8 cellular contexts compared by ENCODE assay signal in the genomic region with DNA sequence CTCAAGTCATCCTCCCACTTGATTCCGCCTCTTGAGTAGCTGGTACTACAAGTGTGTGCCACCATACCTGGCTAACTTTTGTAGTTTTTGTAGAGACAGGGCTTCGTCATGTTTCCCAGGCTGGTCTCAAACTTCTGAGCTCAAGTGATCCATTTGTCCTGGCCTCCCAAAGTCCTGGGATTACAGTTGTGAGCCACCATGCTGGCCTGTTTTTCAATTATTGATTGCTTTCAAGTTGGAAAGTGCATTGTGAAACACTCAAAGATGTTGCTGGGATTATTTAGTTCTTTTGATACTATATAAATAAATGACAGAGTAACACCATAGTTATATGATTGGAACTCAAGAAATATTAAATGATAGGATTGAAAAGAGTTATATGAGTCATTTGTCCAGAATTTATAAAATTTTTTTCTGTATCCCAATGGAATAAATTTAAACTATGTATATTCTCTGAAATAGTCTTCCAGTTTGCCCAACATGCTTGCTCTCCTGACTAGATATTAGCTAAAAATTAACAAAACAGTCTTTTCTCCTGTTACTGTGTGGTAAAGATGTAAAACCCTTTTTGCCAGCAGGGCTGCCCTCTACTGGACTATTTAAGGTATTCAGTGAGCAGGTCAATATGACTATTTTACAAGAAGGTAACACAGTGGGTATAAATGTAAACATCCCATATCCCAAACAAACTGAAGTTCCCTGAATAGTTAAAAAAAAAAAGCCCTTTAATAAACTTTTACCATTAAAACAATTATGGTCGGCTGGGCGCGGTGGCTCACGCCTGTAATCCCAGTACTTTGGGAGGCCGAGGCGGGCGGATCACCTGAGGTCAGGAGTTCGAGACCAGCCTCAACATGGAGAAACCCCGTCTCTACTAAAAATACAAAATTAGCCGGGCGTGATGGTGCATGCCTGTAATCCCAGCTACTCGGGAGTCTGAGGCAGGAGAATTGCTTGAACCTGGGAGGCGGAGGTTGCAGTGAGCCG. TPM values are rescaled to one million over a fixed set of nuclear protein-coding genes. Genes with fewer than 3 reads are reported as not detected.
DNase-seq lines count a peak whose midpoint lies in the region; ATAC-seq and TF ChIP-seq lines count a peak whose summit lies in the region.

No MANE protein-coding gene starts in this region.

- no peaks in the 10 kb centered on the region for H3K4me1 ChIP-seq in CD8-positive, alpha-beta T cell (ENCODE audit: insufficient read depth, low read length)
- H3K4me1 ChIP-seq in cardiac muscle cell (ENCODE audit: low read depth) (peaks cover 32% of the 10 kb centered on the region), gastrocnemius medialis (peaks cover 44% of the 10 kb centered on the region in 2 donors)

- peaks cover 42% of the 10 kb centered on the region for H3K4me1 Mint-ChIP-seq in CD8-positive, alpha-beta T cell (ENCODE audit: low read depth)
- peaks cover 25% of the 10 kb centered on the region for H3K4me1 Mint-ChIP-seq in activated CD8-positive, alpha-beta T cell treated with anti-CD3 and anti-CD28 coated beads for 36 hours (ENCODE audit: low read depth)

- H3K27me3 Mint-ChIP-seq in CD8-positive, alpha-beta T cell (ENCODE audit: low read depth) = no peaks in the 10 kb centered on the region
- no peaks in the 10 kb centered on the region for H3K27me3 Mint-ChIP-seq in activated CD8-positive, alpha-beta T cell treated with anti-CD3 and anti-CD28 coated beads for 36 hours

- no peak for ATAC-seq in CD8-positive, alpha-beta T cell
- ATAC-seq in GM18858 (IDR thresholded peaks at IDR 0.05; ENCODE audit: unreplicated experiment) (peak; percentile 77), HG03039 (IDR thresholded peaks at IDR 0.05; ENCODE audit: unreplicated experiment) (peak; percentile 87), gastrocnemius medialis (peak; percentile 58 to 70), GM19324 (IDR thresholded peaks at IDR 0.05; ENCODE audit: low FRiP score, unreplicated experiment) (no peak)
- peak; percentile 80 for ATAC-seq in activated CD8-positive, alpha-beta T cell treated with anti-CD3 and anti-CD28 coated beads for 36 hours

- no peak for TF ChIP-seq POLR2A in gastrocnemius medialis (IDR thresholded peaks at IDR 0.05)

- H3K27me3 ChIP-seq in CD8-positive, alpha-beta T cell (ENCODE audit: insufficient read depth, low read length) = no peaks in the 10 kb centered on the region
- no peaks in the 10 kb centered on the region for H3K27me3 ChIP-seq in cardiac muscle cell
- H3K27me3 ChIP-seq in gastrocnemius medialis = no peaks in the 10 kb centered on the region

- H3K27ac Mint-ChIP-seq in CD8-positive, alpha-beta T cell = no peak overlapping the region
- no peak overlapping the region for H3K27ac Mint-ChIP-seq in activated CD8-positive, alpha-beta T cell treated with anti-CD3 and anti-CD28 coated beads for 36 hours

- H3K9me3 ChIP-seq in CD8-positive, alpha-beta T cell (ENCODE audit: low read length) = no peaks in the 10 kb centered on the region
- H3K9me3 ChIP-seq in cardiac muscle cell (ENCODE audit: low read depth) (no peaks in the 10 kb centered on the region), gastrocnemius medialis (no peaks in the 10 kb centered on the region)

- TF ChIP-seq CTCF in CD8-positive, alpha-beta T cell (IDR thresholded peaks at IDR 0.05) = peak; percentile 81
- TF ChIP-seq CTCF in activated CD8-positive, alpha-beta T cell treated with anti-CD3 and anti-CD28 coated beads for 36 hours (IDR thresholded peaks at IDR 0.05) = peak; percentile 73
- TF ChIP-seq CTCF in cardiac muscle cell (IDR thresholded peaks at IDR 0.05; ENCODE audit: low read depth, low read length) (peak; percentile 65), gastrocnemius medialis (IDR thresholded peaks at IDR 0.05 in 4 of 5, conservative IDR thresholded peaks at IDR 0.05 in 1 of 5) (peak; percentile 52 to 75 (median 66))

- no peak overlapping the region for H3K4me3 Mint-ChIP-seq in CD8-positive, alpha-beta T cell
- no peak overlapping the region for H3K4me3 Mint-ChIP-seq in activated CD8-positive, alpha-beta T cell treated with anti-CD3 and anti-CD28 coated beads for 36 hours

- DNase-seq in CD8-positive, alpha-beta T cell = peak in 3 of 7 experiments; percentile 15 to 26 (median 21)
- DNase-seq in NCI-H345 (lab: John Stamatoyannopoulos, UW) (peak; percentile 26), cardiac muscle cell (ENCODE audit: low read depth in 1 of 2, low spot score in 1 of 2) (peak; percentile 62 to 79), gastrocnemius medialis (no peak)
- DNase-seq in activated CD8-positive, alpha-beta T cell treated with anti-CD3 and anti-CD28 coated beads for 36 hours = peak; percentile 61

- intact Hi-C loops in CD8-positive, alpha-beta T cell (cut with DNase I, micrococcal nuclease) = loop anchor here (1.0 to 5.0 kb wide), 4 partner anchors 41 to 213 kb away; a partner anchor contains a TSS
- intact Hi-C loops in activated CD8-positive, alpha-beta T cell treated with anti-CD3 and anti-CD28 coated beads for 36 hours (cut with micrococcal nuclease) = loop anchor here (1.0 to 5.0 kb wide), 2 partner anchors 106 to 195 kb away; no protein-coding TSS in a partner anchor
- intact Hi-C loops in gastrocnemius medialis (cut with DNase I; ENCODE audit: low total_unique reads) = loop anchor here (1.0 to 5.0 kb wide), 4 partner anchors 41 to 211 kb away; a partner anchor contains a TSS

- in situ Hi-C loops in gastrocnemius medialis (cut with MboI; ENCODE audit: low sequenced_read_pairs in 4 of 4) = loop anchor here (5.0 to 10.0 kb wide), 4 partner anchors 106 to 209 kb away; no protein-coding TSS in a partner anchor

- POLR2A ChIA-PET in CD8-positive, alpha-beta T cell (lab: Charles Lee) = no interaction called here
- POLR2A ChIA-PET in activated CD8-positive, alpha-beta T cell treated with anti-CD3 and anti-CD28 coated beads for 36 hours (lab: Charles Lee) = interaction anchor here (1.1 kb wide), 1 partner anchor 113 kb away, joined by 3 read pairs; no protein-coding TSS in a partner anchor

- H3K36me3 ChIP-seq in CD8-positive, alpha-beta T cell (ENCODE audit: insufficient read depth, low read length) = no peaks in the 10 kb centered on the region
- H3K36me3 ChIP-seq in cardiac muscle cell (peaks cover 4% of the 10 kb centered on the region), gastrocnemius medialis (no peaks in the 10 kb centered on the region)

- no peak overlapping the region for H3K4me3 ChIP-seq in CD8-positive, alpha-beta T cell (ENCODE audit: low read depth, low read length)
- no peak overlapping the region for H3K4me3 ChIP-seq in cardiac muscle cell
- H3K4me3 ChIP-seq in gastrocnemius medialis = no peak overlapping the region

- peaks cover 38% of the 10 kb centered on the region for H3K36me3 Mint-ChIP-seq in CD8-positive, alpha-beta T cell
- H3K36me3 Mint-ChIP-seq in activated CD8-positive, alpha-beta T cell treated with anti-CD3 and anti-CD28 coated beads for 36 hours (ENCODE audit: low read depth) = peaks cover 8% of the 10 kb centered on the region

- CTCF ChIA-PET in CD8-positive, alpha-beta T cell (lab: Charles Lee) = interaction anchor here (0.6 to 9.8 kb wide), 18 partner anchors 9 to 1193 kb away, joined by 3 to 97 read pairs (median 4); no protein-coding TSS in a partner anchor
- CTCF ChIA-PET in activated CD8-positive, alpha-beta T cell treated with anti-CD3 and anti-CD28 coated beads for 36 hours (lab: Charles Lee) = interaction anchor here (0.6 to 4.2 kb wide), 28 partner anchors 8 to 241 kb away, joined by 3 to 65 read pairs (median 3); no protein-coding TSS in a partner anchor

- no peaks in the 10 kb centered on the region for H3K9me3 Mint-ChIP-seq in CD8-positive, alpha-beta T cell
- no peaks in the 10 kb centered on the region for H3K9me3 Mint-ChIP-seq in activated CD8-positive, alpha-beta T cell treated with anti-CD3 and anti-CD28 coated beads for 36 hours

- no peak overlapping the region for H3K27ac ChIP-seq in CD8-positive, alpha-beta T cell (ENCODE audit: low read depth, low read length)
- H3K27ac ChIP-seq in cardiac muscle cell = peak overlapping the region; percentile 62
- peak overlapping the region in 2 of 4 donors; percentile 32 to 42 for H3K27ac ChIP-seq in gastrocnemius medialis

RNA-seq across cellular contexts. Expression of a gene that starts 42.7 kb away (rescaled TPM):
- total RNA-seq in CD8-positive, alpha-beta T cell = 10 to 100 TPM; 89.5 to 97.6 TPM
- 10 to 100 TPM; 43.8 to 44.6 TPM for total RNA-seq in activated CD8-positive, alpha-beta T cell treated with anti-CD3 and anti-CD28 coated beads for 36 hours
- total RNA-seq in cardiac muscle cell (148 and 177 TPM in 2 replicates), gastrocnemius medialis (10 to 100 TPM; 34.7 to 56.8 (median 38.2) TPM)
- polyA plus RNA-seq in cardiac muscle cell = 108 and 119 TPM in 2 replicates

Comparison
In these comparisons a context has a peak if more than half of its experiments do, and no peak if none do; other contexts are left out.
1. ATAC-seq: peak in GM18858 (single experiment), HG03039 (single experiment), activated CD8-positive, alpha-beta T cell treated with anti-CD3 and anti-CD28 coated beads for 36 hours (single experiment) and gastrocnemius medialis (2 of 2); none in CD8-positive, alpha-beta T cell (single experiment) and GM19324 (single experiment).
2. DNase-seq: peak in NCI-H345 (single experiment), activated CD8-positive, alpha-beta T cell treated with anti-CD3 and anti-CD28 coated beads for 36 hours (single experiment) and cardiac muscle cell (2 of 2); none in gastrocnemius medialis (0 of 2).
3. Peak in every context shown above with its lines, with median percentiles within 50 percentile points of each other: CTCF ChIP-seq.